In the genomic region with DNA sequence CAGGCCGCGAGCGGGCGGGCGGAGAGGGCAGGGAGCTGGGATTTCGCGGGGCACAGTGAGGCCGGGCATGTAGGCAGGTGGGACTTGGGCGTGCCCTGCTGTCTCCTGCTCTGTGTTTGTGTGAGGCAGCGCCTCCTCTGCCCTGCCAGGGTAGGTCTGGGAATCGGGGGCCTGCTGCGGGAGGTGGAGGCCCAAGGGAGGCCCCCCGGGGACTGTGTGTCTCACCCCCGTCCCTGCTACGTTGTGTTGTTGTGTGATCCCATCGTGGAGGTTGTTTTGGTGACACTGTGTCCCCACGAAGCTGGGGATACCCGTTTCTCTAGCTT, we compare ENCODE assay signal across 15 cellular contexts. TPM values are rescaled to one million over a fixed set of nuclear protein-coding genes. Genes with fewer than 3 reads are reported as not detected.
DNase-seq lines count a peak whose midpoint lies in the region; ATAC-seq and TF ChIP-seq lines count a peak whose summit lies in the region.
"Had no signal": no experiment of that assay in that cellular context is flagged by ENCODE, and none has a peak within 500 bp of the region (broad histone marks: within the 10 kb centered on the region; RNA-seq: fewer than 3 reads in every experiment).

No MANE protein-coding gene starts in this region.

- TF ChIP-seq CTCF in left ventricle myocardium inferior (IDR thresholded peaks at IDR 0.05; ENCODE audit: borderline replicate concordance) (peak; percentile 25), ovary (IDR thresholded peaks at IDR 0.05) (no peak), uterus (IDR thresholded peaks at IDR 0.05) (peak in 1 of 4 experiments; percentile 8)

- DNase-seq in NCI-H2171 treated with DMSO at 0.1 percent for 48 hours (lab: John Stamatoyannopoulos, UW) (peak; percentile 14), NCI-H2171 (lab: John Stamatoyannopoulos, UW) (no peak), left ventricle myocardium inferior (no peak), ovary (no peak), uterus (no peak), DMS53 treated with DMSO at 0.1 percent for 48 hours (lab: John Stamatoyannopoulos, UW; ENCODE audit: unreplicated experiment) (no peak), D341Med (ENCODE audit: low spot score) (no peak)
- DNase-seq: immature natural killer cell; SIG-M5; stimulated activated CD4-positive, alpha-beta T cell treated with anti-CD3 and anti-CD28 coated beads, Interleukin-4, amount 100 ng/mL, for 24 hours; stimulated activated naive CD4-positive, alpha-beta T cell treated with Interleukin-2 at 50 U/mL for 16 hours had no signal

- H3K4me3 ChIP-seq in left ventricle myocardium inferior (peak overlapping the region; percentile 69), ovary (peak overlapping the region; percentile 52), uterus (peak overlapping the region; percentile 30 to 43)

- peak overlapping the region; percentile 97 for H3K27ac ChIP-seq in left ventricle myocardium inferior (replicated peaks)
- peak overlapping the region; percentile 62 to 95 for H3K27ac ChIP-seq in ovary
- peak overlapping the region; percentile 95 to 97 for H3K27ac ChIP-seq in uterus
- H3K27ac ChIP-seq: epithelial cell of prostate had no signal

- WGBS in ovary, 3 donors, result 6 to 21% (median 20%) methylated on average over 16 to 18 of the region's 18 CpGs

- TF ChIP-seq POLR2A in ovary (IDR thresholded peaks at IDR 0.05) (no peak), uterus (IDR thresholded peaks at IDR 0.05) (no peak)

- TF ChIP-seq EP300 in ovary (IDR thresholded peaks at IDR 0.05), result no peak

- H3K27me3 ChIP-seq in left ventricle myocardium inferior (ENCODE audit: low read depth) (peaks cover 32% of the 10 kb centered on the region), ovary (no peaks in the 10 kb centered on the region), uterus (no peaks in the 10 kb centered on the region)

- H3K4me1 ChIP-seq in left ventricle myocardium inferior (peaks cover 81% of the 10 kb centered on the region), ovary (ENCODE audit: insufficient read depth) (peaks cover 12% of the 10 kb centered on the region), uterus (peaks cover 0 to 6% of the 10 kb centered on the region in 2 donors)

- intact Hi-C loops in left ventricle myocardium inferior (cut with micrococcal nuclease) (no loop called here), ovary (cut with DNase I) (loop anchor here in 1 of 4 donors (2.0 kb wide), 1 partner anchor 15 kb away; no protein-coding TSS in a partner anchor), uterus (cut with DNase I; ENCODE audit: low total_unique reads) (no loop called here)

- H3K9me3 ChIP-seq in left ventricle myocardium inferior (replicated peaks), result no peaks in the 10 kb centered on the region
- H3K9me3 ChIP-seq in ovary, result no peaks in the 10 kb centered on the region
- H3K9me3 ChIP-seq in uterus, result no peaks in the 10 kb centered on the region

- no peak for ATAC-seq in HG03196 (IDR thresholded peaks at IDR 0.05; ENCODE audit: unreplicated experiment)

- H3K36me3 ChIP-seq in left ventricle myocardium inferior (no peaks in the 10 kb centered on the region), ovary (no peaks in the 10 kb centered on the region), uterus (no peaks in the 10 kb centered on the region)

RNA-seq across cellular contexts. Expression of a gene that starts 1.0 kb away (rescaled TPM):
- 509 TPM for total RNA-seq in left ventricle myocardium inferior
- total RNA-seq in ovary, result 100 to 1,000 TPM in 3 of 7 donors, 10 to 100 TPM in 4; 26.7 to 204 (median 95.8) TPM
- polyA plus RNA-seq in ovary, result 100 to 1,000 TPM in 1 of 2 donors, 10 to 100 TPM in 1; 88.5 to 134 TPM
- 100 to 1,000 TPM in 2 of 4 donors, 10 to 100 TPM in 2; 18.1 to 214 (median 105) TPM for total RNA-seq in uterus
- total RNA-seq: HT1080 had no signal

RNA-seq across cellular contexts. Expression of a gene that starts 3.5 kb away (rescaled TPM):
- total RNA-seq in left ventricle myocardium inferior, result not detected
- 1 to 10 TPM in 3 of 7 donors, under 1 TPM in 3, not detected in 1; 0.30 to 2.8 (median 1.0) TPM for total RNA-seq in ovary
- polyA plus RNA-seq in ovary, result under 1 TPM in 1 of 2 donors, not detected in 1; 0.38 TPM
- 1 to 10 TPM in 1 of 4 donors, under 1 TPM in 1, not detected in 2; 0.83 to 3.7 TPM for total RNA-seq in uterus
- total RNA-seq: osteocyte had no signal

RNA-seq across cellular contexts. Expression of a gene that starts 4.7 kb away (rescaled TPM):
- total RNA-seq in left ventricle myocardium inferior, result 8.4 TPM
- 1 to 10 TPM; 1.9 to 7.5 (median 3.8) TPM for total RNA-seq in ovary
- polyA plus RNA-seq in ovary, result 10 to 100 TPM; 11.9 to 13.3 TPM
- 10 to 100 TPM in 3 of 4 donors, 1 to 10 TPM in 1; 5.1 to 44.4 (median 19.7) TPM for total RNA-seq in uterus
- total RNA-seq: HT1080 had no signal
- polyA plus RNA-seq: immature natural killer cell had no signal

RNA-seq across cellular contexts. Expression of a gene that starts 15.0 kb away (rescaled TPM):
- total RNA-seq in left ventricle myocardium inferior (23.4 TPM), ovary (10 to 100 TPM in 6 of 7 donors, 1 to 10 TPM in 1; 8.2 to 37.1 (median 17.9) TPM), uterus (10 to 100 TPM; 10.9 to 86.2 (median 34.2) TPM)
- polyA plus RNA-seq in ovary, result 10 to 100 TPM; 31.2 to 79.3 TPM

RNA-seq across cellular contexts. Expression of a gene that starts 24.0 kb away (rescaled TPM):
- total RNA-seq in left ventricle myocardium inferior (1.1 TPM), ovary (10 to 100 TPM in 1 of 7 donors, 1 to 10 TPM in 4, under 1 TPM in 1, not detected in 1; 0.25 to 33.2 (median 4.1) TPM), uterus (1 to 10 TPM; 1.5 to 3.8 (median 1.6) TPM)
- under 1 TPM in 1 of 2 donors, not detected in 1; 0.23 TPM for polyA plus RNA-seq in ovary
- total RNA-seq: HT1080, osteocyte had no signal
- polyA plus RNA-seq: immature natural killer cell had no signal
